ENCODE assay signal across 29 cellular contexts in the genomic region with DNA sequence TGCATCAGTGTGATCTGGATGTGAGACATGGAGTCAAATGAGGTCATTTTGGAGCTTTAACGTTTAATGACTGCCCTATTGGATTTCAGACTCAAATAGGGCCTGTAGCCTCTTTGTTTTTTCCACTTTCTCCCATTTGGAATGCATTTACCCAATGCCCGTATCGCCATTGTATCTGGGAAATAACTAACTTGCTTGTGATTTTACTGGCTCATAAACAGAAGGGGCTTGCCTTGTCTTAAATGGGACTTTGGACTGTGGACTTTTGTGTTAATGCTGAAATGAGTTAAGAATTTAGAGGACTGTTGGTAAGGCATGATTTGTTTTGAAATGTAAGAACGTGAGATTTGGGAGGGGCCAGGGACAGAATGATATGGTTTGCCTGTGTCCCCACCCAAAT.
"Had no signal": no experiment of that assay in that cellular context is flagged by ENCODE, and none has a peak within 500 bp of the region (broad histone marks: within the 10 kb centered on the region; RNA-seq: fewer than 3 reads in every experiment).

No MANE protein-coding gene starts in this region.

- H3K4me3 ChIP-seq: ascending aorta, cardiac muscle cell had no signal

- H3K9me3 ChIP-seq: ascending aorta had no signal

- H3K27me3 ChIP-seq: ascending aorta, cardiac muscle cell had no signal

- H3K36me3 ChIP-seq: ascending aorta, cardiac muscle cell had no signal

- H3K27ac ChIP-seq: ascending aorta, cardiac muscle cell, VCaP had no signal

- FAIRE-seq: bronchial epithelial cell, TTC549 had no signal

- ATAC-seq: activated CD8-positive, alpha-beta T cell treated with anti-CD3 and anti-CD28 coated beads for 36 hours; activated naive CD8-positive, alpha-beta T cell treated with anti-CD3 and anti-CD28 coated beads, Interleukin-2, amount 50 U/mL, for 24 hours had no signal

- DNase-seq: activated B cell treated with CpG ODN at 0.5 μM for 24 hours; activated CD4-positive, alpha-beta memory T cell treated with anti-CD3 and anti-CD28 coated beads for 36 hours; activated CD4-positive, alpha-beta T cell treated with anti-CD3 and anti-CD28 coated beads for 4 hours; activated CD4-positive, alpha-beta T cell treated with anti-CD3 and anti-CD28 coated beads, Interleukin-2, amount 10 ng/mL, durations not matched to agents 24 days and 14 days; activated CD4-positive, alpha-beta T cell treated with anti-CD3 and anti-CD28 coated beads, Interleukin-2, amount 50 U/mL, for 1 hour; activated CD4-positive, alpha-beta T cell treated with anti-CD3 and anti-CD28 coated beads, Interleukin-2, amount 50 U/mL, for 4 hours; activated CD4-positive, CD25-positive, alpha-beta regulatory T cell treated with anti-CD3 and anti-CD28 coated beads, Interleukin-2, amount 50 U/mL, for 72 hours; activated CD8-positive, alpha-beta memory T cell treated with anti-CD3 and anti-CD28 coated beads, Interleukin-2, amount 50 U/mL, for 48 hours; activated CD8-positive, alpha-beta T cell treated with anti-CD3 and anti-CD28 coated beads for 36 hours; activated effector memory CD4-positive, alpha-beta T cell treated with Interleukin-2 at 50 U/mL for 16 hours; activated gamma-delta T cell; activated naive CD4-positive, alpha-beta T cell treated with anti-CD3 and anti-CD28 coated beads, Interleukin-2, amount 10 ng/mL, durations not matched to agents 7 days and 5 days; activated naive CD4-positive, alpha-beta T cell treated with Interleukin-2 at 50 U/mL for 16 hours; activated naive CD8-positive, alpha-beta T cell treated with anti-CD3 and anti-CD28 coated beads, Interleukin-2, amount 10 ng/mL, durations not matched to agents 7 days and 5 days; activated naive CD8-positive, alpha-beta T cell treated with anti-CD3 and anti-CD28 coated beads, Interleukin-2, amount 50 U/mL, for 24 hours; activated T-cell treated with anti-CD3 and anti-CD28 coated beads, Interleukin-2, amount 50 U/mL, for 24 hours; activated T-cell treated with anti-CD3 and anti-CD28 coated beads, Interleukin-2, amount 50 U/mL, for 48 hours; amygdala; anterior cingulate cortex; caudate nucleus; cerebellar nuclear complex; T-helper 1 cell; T-helper 2 cell; T-helper 9 cell had no signal

- H3K4me1 ChIP-seq: ascending aorta had no signal
